In the genomic region with DNA sequence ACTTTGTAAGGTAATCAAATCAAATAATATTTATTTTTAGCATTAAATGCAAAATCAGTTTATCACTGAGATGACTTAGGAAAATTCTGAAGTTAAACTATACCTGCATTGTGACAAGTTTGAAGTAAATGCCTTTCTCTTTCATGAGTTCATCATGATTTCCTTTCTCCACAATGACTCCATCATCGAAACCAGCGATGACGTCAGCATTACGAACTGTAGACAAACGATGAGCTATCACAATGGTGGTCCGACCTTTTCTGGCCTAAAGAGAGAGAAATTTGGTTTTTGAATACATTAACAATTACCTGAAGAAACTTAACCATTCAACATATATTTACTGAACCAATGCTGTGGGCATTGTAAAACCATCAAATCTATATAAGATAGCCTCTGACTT, we compare ENCODE assay signal across 32 cellular contexts. TPM values are rescaled to one million over a fixed set of nuclear protein-coding genes. Genes with fewer than 3 reads are reported as not detected.
"Had no signal": no experiment of that assay in that cellular context is flagged by ENCODE, and none has a peak within 500 bp of the region (broad histone marks: within the 10 kb centered on the region; RNA-seq: fewer than 3 reads in every experiment).

No MANE protein-coding gene starts in this region.

- H3K27ac Mint-ChIP-seq: naive thymus-derived CD8-positive, alpha-beta T cell; natural killer cell treated with Interleukin-12 subunit alpha and Interleukin-12 subunit beta and Interleukin-15 and Interleukin-18, amount 100 ng/mL, for 72 hours; nephron progenitor cell; stimulated activated memory B cell treated with anti-CD40 and anti-IgM and Interleukin-4, amounts not matched to agents 10 μg/mL and 1 μg/mL and 100 μg/mL, for 72 hours; stimulated activated naive CD8-positive, alpha-beta T cell treated with anti-CD3 and anti-CD28 coated beads, Interleukin-15, amount 100 ng/mL, for 72 hours; type B pancreatic cell had no signal

- H3K4me3 Mint-ChIP-seq: naive thymus-derived CD8-positive, alpha-beta T cell; natural killer cell treated with Interleukin-12 subunit alpha and Interleukin-12 subunit beta and Interleukin-15 and Interleukin-18, amount 100 ng/mL, for 72 hours; nephron progenitor cell; neural crest cell; stimulated activated memory B cell treated with anti-CD40 and anti-IgM and Interleukin-4, amounts not matched to agents 10 μg/mL and 1 μg/mL and 100 μg/mL, for 72 hours; stimulated activated naive CD8-positive, alpha-beta T cell treated with anti-CD3 and anti-CD28 coated beads, Interleukin-15, amount 100 ng/mL, for 72 hours; type B pancreatic cell had no signal

- H3K36me3 Mint-ChIP-seq: type B pancreatic cell had no signal

- ATAC-seq: naive thymus-derived CD8-positive, alpha-beta T cell; natural killer cell treated with Interleukin-12 subunit alpha and Interleukin-12 subunit beta and Interleukin-15 and Interleukin-18, amount 100 ng/mL, for 72 hours; pancreas; right cardiac atrium; sciatic nerve; stimulated activated memory B cell treated with anti-CD40 and anti-IgM and Interleukin-4, amounts not matched to agents 10 μg/mL and 1 μg/mL and 100 μg/mL, for 72 hours; stimulated activated naive CD8-positive, alpha-beta T cell treated with anti-CD3 and anti-CD28 coated beads, Interleukin-15, amount 100 ng/mL, for 72 hours; stimulated activated naive CD8-positive, alpha-beta T cell treated with anti-CD3 and anti-CD28 coated beads, Interleukin-15, Interleukin-2, amounts not matched to agents 100 U/mL and 50 U/mL, for 24 hours; upper lobe of right lung had no signal

- DNase-seq: naive thymus-derived CD8-positive, alpha-beta T cell; nephron progenitor cell; nucleus accumbens; pancreas; retina; right cardiac atrium; spleen; stimulated activated CD4-positive, alpha-beta T cell treated with anti-CD3 and anti-CD28 coated beads, Interleukin-12 subunit alpha, Interleukin-12 subunit beta, amount 100 ng/mL, for 4 hours; stimulated activated CD4-positive, alpha-beta T cell treated with anti-CD3 and anti-CD28 coated beads, Interleukin-1b, Interleukin-23, amount 100 ng/mL, for 48 hours; stimulated activated CD4-positive, alpha-beta T cell treated with anti-CD3 and anti-CD28 coated beads, Interleukin-4, amount 100 ng/mL, for 1 hour; stimulated activated CD4-positive, alpha-beta T cell treated with anti-CD3 and anti-CD28 coated beads, Interleukin-4, amount 100 ng/mL, for 4 hours; stimulated activated CD8-positive, alpha-beta memory T cell treated with anti-CD3 and anti-CD28 coated beads, Interleukin-4, amount 100 ng/mL, for 48 hours; stimulated activated naive CD4-positive, alpha-beta T cell; stimulated activated naive CD8-positive, alpha-beta T cell treated with anti-CD3 and anti-CD28 coated beads, Interleukin-15, amount 100 ng/mL, for 72 hours; stimulated activated naive CD8-positive, alpha-beta T cell treated with anti-CD3 and anti-CD28 coated beads, Interleukin-15, Interleukin-2, amounts not matched to agents 100 U/mL and 50 U/mL, for 24 hours; substantia nigra; testis; tibial artery; transverse colon; upper lobe of right lung; uterus had no signal

- H3K27ac ChIP-seq: neutrophil, pancreas, prostate gland, skin epidermis, spleen, suprapubic skin, testis, tibial artery, transverse colon, upper lobe of right lung, uterus had no signal

- H3K9me3 ChIP-seq: neutrophil, pancreas, prostate gland, spleen, suprapubic skin, testis, tibial artery, transverse colon, upper lobe of right lung, uterus had no signal

- H3K27me3 ChIP-seq: neutrophil, pancreas, spleen, suprapubic skin, testis, tibial artery, transverse colon, upper lobe of right lung, uterus had no signal

- H3K36me3 ChIP-seq: neutrophil, pancreas, prostate gland, suprapubic skin, tibial artery, transverse colon, upper lobe of right lung, uterus had no signal

- FAIRE-seq: pancreas had no signal

- H3K4me2 ChIP-seq: smooth muscle cell had no signal

- H3K4me1 Mint-ChIP-seq: naive thymus-derived CD8-positive, alpha-beta T cell; neural crest cell; stimulated activated memory B cell treated with anti-CD40 and anti-IgM and Interleukin-4, amounts not matched to agents 10 μg/mL and 1 μg/mL and 100 μg/mL, for 72 hours; stimulated activated naive CD8-positive, alpha-beta T cell treated with anti-CD3 and anti-CD28 coated beads, Interleukin-15, amount 100 ng/mL, for 72 hours had no signal

- H3K4me3 ChIP-seq: pancreas, prostate gland, skin epidermis, smooth muscle cell, spleen, suprapubic skin, testis, tibial artery, transverse colon, upper lobe of right lung, uterus had no signal

- H3K4me1 ChIP-seq: pancreas, prostate gland, spleen, suprapubic skin, testis, tibial artery, transverse colon, upper lobe of right lung, uterus had no signal

- H3K27me3 Mint-ChIP-seq: naive thymus-derived CD8-positive, alpha-beta T cell; natural killer cell treated with Interleukin-12 subunit alpha and Interleukin-12 subunit beta and Interleukin-15 and Interleukin-18, amount 100 ng/mL, for 72 hours; stimulated activated memory B cell treated with anti-CD40 and anti-IgM and Interleukin-4, amounts not matched to agents 10 μg/mL and 1 μg/mL and 100 μg/mL, for 72 hours; stimulated activated naive CD8-positive, alpha-beta T cell treated with anti-CD3 and anti-CD28 coated beads, Interleukin-15, amount 100 ng/mL, for 72 hours; type B pancreatic cell had no signal

- H3K9me3 Mint-ChIP-seq: naive thymus-derived CD8-positive, alpha-beta T cell; natural killer cell treated with Interleukin-12 subunit alpha and Interleukin-12 subunit beta and Interleukin-15 and Interleukin-18, amount 100 ng/mL, for 72 hours; nephron progenitor cell; neural crest cell; stimulated activated memory B cell treated with anti-CD40 and anti-IgM and Interleukin-4, amounts not matched to agents 10 μg/mL and 1 μg/mL and 100 μg/mL, for 72 hours; stimulated activated naive CD8-positive, alpha-beta T cell treated with anti-CD3 and anti-CD28 coated beads, Interleukin-15, amount 100 ng/mL, for 72 hours; type B pancreatic cell had no signal

RNA-seq across cellular contexts. Expression of a gene that starts 54.9 kb away (rescaled TPM):
- total RNA-seq: osteocyte had no signal
